ENCODE assay signal across 21 cellular contexts in the genomic region with DNA sequence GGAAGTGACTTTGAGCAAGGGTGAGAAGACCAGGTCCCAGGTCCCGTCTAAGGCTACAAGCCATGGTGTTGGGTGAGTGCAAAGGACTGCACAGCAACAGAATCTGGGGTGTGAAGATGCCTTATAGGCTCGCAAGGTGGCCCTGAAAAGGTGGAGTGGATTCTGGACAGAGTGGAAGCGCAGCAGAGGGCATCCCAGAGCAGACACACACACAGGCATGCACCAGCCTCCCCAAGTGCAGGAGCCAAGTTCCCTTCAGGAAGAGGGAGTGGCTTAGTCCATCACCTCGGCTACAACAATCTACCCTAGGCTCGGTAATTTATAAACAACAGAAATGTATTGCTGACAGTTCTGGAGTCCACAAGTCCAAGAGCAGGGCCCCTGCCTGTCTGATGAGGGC.
DNase-seq lines count a peak whose midpoint lies in the region; ATAC-seq, FAIRE-seq and TF ChIP-seq lines count a peak whose summit lies in the region.
"Had no signal": no experiment of that assay in that cellular context is flagged by ENCODE, and none has a peak within 500 bp of the region (broad histone marks: within the 10 kb centered on the region; RNA-seq: fewer than 3 reads in every experiment).

No MANE protein-coding gene starts in this region.

- H3K4me1 Mint-ChIP-seq in WTC11, result peaks cover 73% of the 10 kb centered on the region
- H3K4me1 Mint-ChIP-seq: CD4-positive, CD25-positive, alpha-beta regulatory T cell had no signal

- no peak overlapping the region for H3K27ac ChIP-seq in A549
- H3K27ac ChIP-seq: GM23248, SJCRH30 had no signal

- POLR2A ChIA-PET in A549 (lab: Yijun Ruan, JAX), result no interaction called here
- POLR2A ChIA-PET in WTC11 (lab: Charles Lee), result no interaction called here

- no peak overlapping the region for H3K4me3 ChIP-seq in A549
- H3K4me3 ChIP-seq: GM12878, GM23248, SJCRH30 had no signal

- no peak for TF ChIP-seq CTCF in A549 (IDR thresholded peaks at IDR 0.05)
- no peak for TF ChIP-seq CTCF in WTC11 (IDR thresholded peaks at IDR 0.05)

- ATAC-seq in A549, result peak; percentile 24 to 56; a peak in 3 of 6 replicates
- peak; percentile 66 for ATAC-seq in WTC11
- ATAC-seq in stimulated activated naive CD8-positive, alpha-beta T cell treated with anti-CD3 and anti-CD28 coated beads, Interleukin-15, Interleukin-2, amounts not matched to agents 100 U/mL and 50 U/mL, for 24 hours, result peak; percentile 40
- ATAC-seq: GM12878 had no signal

- no peak for TF ChIP-seq POLR2A in A549 (IDR thresholded peaks at IDR 0.05; ENCODE audit: low read length)

- no peaks in the 10 kb centered on the region for H3K9me3 ChIP-seq in A549
- H3K9me3 ChIP-seq: BE2C, Caco-2, SJCRH30 had no signal

- TF ChIP-seq RAD21 in A549 (conservative IDR thresholded peaks at IDR 0.05 in 1 of 2, IDR thresholded peaks at IDR 0.05 in 1 of 2), result no peak

- peak overlapping the region; percentile 16; the same call in 1 of the 2 replicates for H3K27ac Mint-ChIP-seq in WTC11
- H3K27ac Mint-ChIP-seq: CD4-positive, CD25-positive, alpha-beta regulatory T cell had no signal

- no peak for FAIRE-seq in A549 (lab: Jason Lieb, UNC)
- FAIRE-seq: GM12878, GM19239 had no signal

- peaks cover 9% of the 10 kb centered on the region for H3K36me3 Mint-ChIP-seq in WTC11
- H3K36me3 Mint-ChIP-seq: CD4-positive, CD25-positive, alpha-beta regulatory T cell had no signal

- DNase-seq in A549 (ENCODE audit: low read depth in 1 of 2, low spot score in 1 of 2), result no peak
- no peak for DNase-seq in WTC11 (ENCODE audit: low spot score)
- DNase-seq in left kidney (ENCODE audit: low read depth, low spot score), result peak; percentile 57
- DNase-seq in stimulated activated naive CD8-positive, alpha-beta T cell treated with anti-CD3 and anti-CD28 coated beads, Interleukin-15, Interleukin-2, amounts not matched to agents 100 U/mL and 50 U/mL, for 24 hours, result no peak
- no peak for DNase-seq in SHP77 treated with DMSO at 0.1 percent for 48 hours (lab: John Stamatoyannopoulos, UW)
- DNase-seq in GDM1 (lab: John Stamatoyannopoulos, UW), result no peak
- DNase-seq in COR-L47 (lab: John Stamatoyannopoulos, UW), result no peak
- DNase-seq: BE2C; CD4-positive, CD25-positive, alpha-beta regulatory T cell; GM23248; KG1; MV-4-11; NCI-H1694 treated with DMSO at 0.1 percent for 48 hours; NCI-H2107; NCI-H510A treated with DMSO at 0.1 percent for 48 hours; NCI-H774; RPMI8226; SJCRH30 had no signal

- WGBS in A549 (ENCODE audit: missing lambda C conversion rate), result 73% methylated on average over 3 of the region's 5 CpGs

- H3K9me3 Mint-ChIP-seq in WTC11, result peaks cover 12% of the 10 kb centered on the region

- H3K4me3 Mint-ChIP-seq in WTC11, result peak overlapping the region; percentile 11
- H3K4me3 Mint-ChIP-seq: CD4-positive, CD25-positive, alpha-beta regulatory T cell had no signal

- no peak for TF ChIP-seq EP300 in A549 (IDR thresholded peaks at IDR 0.05)

- peaks cover 20% of the 10 kb centered on the region for H3K4me1 ChIP-seq in A549
- H3K4me1 ChIP-seq: BE2C, Caco-2, SJCRH30 had no signal

- H3K27me3 Mint-ChIP-seq in WTC11 (ENCODE audit: low read depth), result no peaks in the 10 kb centered on the region

- no peak overlapping the region for H3K4me2 ChIP-seq in A549

- CTCF ChIA-PET in A549 (lab: Yijun Ruan, JAX) (no interaction called here), WTC11 (lab: Charles Lee) (no interaction called here)

TF ChIP-seq in A549, 52 proteins besides CTCF, POLR2A, EP300 and RAD21:
- TF ChIP-seq, protein P1, sequence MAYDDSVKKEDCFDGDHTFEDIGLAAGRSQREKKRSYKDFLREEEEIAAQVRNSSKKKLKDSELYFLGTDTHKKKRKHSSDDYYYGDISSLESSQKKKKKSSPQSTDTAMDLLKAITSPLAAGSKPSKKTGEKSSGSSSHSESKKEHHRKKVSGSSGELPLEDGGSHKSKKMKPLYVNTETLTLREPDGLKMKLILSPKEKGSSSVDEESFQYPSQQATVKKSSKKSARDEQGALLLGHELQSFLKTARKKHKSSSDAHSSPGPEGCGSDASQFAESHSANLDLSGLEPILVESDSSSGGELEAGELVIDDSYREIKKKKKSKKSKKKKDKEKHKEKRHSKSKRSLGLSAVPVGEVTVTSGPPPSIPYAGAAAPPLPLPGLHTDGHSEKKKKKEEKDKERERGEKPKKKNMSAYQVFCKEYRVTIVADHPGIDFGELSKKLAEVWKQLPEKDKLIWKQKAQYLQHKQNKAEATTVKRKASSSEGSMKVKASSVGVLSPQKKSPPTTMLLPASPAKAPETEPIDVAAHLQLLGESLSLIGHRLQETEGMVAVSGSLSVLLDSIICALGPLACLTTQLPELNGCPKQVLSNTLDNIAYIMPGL (CRISPR knock-in tag; IDR thresholded peaks at IDR 0.05; ENCODE audit: borderline replicate concordance), result no peak
- no peak for TF ChIP-seq MAZ (IDR thresholded peaks at IDR 0.05; ENCODE audit: borderline replicate concordance, low read depth, low read length)
- TF ChIP-seq RCOR1 (IDR thresholded peaks at IDR 0.05; ENCODE audit: low read depth, low read length), result no peak
- TF ChIP-seq HOXB5 (CRISPR knock-in tag; IDR thresholded peaks at IDR 0.05), result no peak
- no peak for TF ChIP-seq POLR2AphosphoS2 (conservative IDR thresholded peaks at IDR 0.05; ENCODE audit: low read length)
- no peak for TF ChIP-seq HEYL (CRISPR knock-in tag; IDR thresholded peaks at IDR 0.05)
- TF ChIP-seq CEBPB (IDR thresholded peaks at IDR 0.05), result no peak
TF ChIP-seq in A549: peak in this region for 0.

TF ChIP-seq in WTC11, 78 proteins besides CTCF, POLR2A, EP300 and RAD21:
- TF ChIP-seq, protein P2, sequence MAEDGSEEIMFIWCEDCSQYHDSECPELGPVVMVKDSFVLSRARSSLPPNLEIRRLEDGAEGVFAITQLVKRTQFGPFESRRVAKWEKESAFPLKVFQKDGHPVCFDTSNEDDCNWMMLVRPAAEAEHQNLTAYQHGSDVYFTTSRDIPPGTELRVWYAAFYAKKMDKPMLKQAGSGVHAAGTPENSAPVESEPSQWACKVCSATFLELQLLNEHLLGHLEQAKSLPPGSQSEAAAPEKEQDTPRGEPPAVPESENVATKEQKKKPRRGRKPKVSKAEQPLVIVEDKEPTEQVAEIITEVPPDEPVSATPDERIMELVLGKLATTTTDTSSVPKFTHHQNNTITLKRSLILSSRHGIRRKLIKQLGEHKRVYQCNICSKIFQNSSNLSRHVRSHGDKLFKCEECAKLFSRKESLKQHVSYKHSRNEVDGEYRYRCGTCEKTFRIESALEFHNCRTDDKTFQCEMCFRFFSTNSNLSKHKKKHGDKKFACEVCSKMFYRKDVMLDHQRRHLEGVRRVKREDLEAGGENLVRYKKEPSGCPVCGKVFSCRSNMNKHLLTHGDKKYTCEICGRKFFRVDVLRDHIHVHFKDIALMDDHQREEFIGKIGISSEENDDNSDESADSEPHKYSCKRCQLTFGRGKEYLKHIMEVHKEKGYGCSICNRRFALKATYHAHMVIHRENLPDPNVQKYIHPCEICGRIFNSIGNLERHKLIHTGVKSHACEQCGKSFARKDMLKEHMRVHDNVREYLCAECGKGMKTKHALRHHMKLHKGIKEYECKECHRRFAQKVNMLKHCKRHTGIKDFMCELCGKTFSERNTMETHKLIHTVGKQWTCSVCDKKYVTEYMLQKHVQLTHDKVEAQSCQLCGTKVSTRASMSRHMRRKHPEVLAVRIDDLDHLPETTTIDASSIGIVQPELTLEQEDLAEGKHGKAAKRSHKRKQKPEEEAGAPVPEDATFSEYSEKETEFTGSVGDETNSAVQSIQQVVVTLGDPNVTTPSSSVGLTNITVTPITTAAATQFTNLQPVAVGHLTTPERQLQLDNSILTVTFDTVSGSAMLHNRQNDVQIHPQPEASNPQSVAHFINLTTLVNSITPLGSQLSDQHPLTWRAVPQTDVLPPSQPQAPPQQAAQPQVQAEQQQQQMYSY (CRISPR knock-in tag; IDR thresholded peaks at IDR 0.05), result peak; percentile 97
- no peak for TF ChIP-seq OVOL2 (CRISPR knock-in tag; IDR thresholded peaks at IDR 0.05; ENCODE audit: borderline replicate concordance)
- TF ChIP-seq JAZF1 (CRISPR knock-in tag; IDR thresholded peaks at IDR 0.05), result no peak
- TF ChIP-seq EMX1 (CRISPR knock-in tag; IDR thresholded peaks at IDR 0.05), result no peak
- TF ChIP-seq, protein P3, sequence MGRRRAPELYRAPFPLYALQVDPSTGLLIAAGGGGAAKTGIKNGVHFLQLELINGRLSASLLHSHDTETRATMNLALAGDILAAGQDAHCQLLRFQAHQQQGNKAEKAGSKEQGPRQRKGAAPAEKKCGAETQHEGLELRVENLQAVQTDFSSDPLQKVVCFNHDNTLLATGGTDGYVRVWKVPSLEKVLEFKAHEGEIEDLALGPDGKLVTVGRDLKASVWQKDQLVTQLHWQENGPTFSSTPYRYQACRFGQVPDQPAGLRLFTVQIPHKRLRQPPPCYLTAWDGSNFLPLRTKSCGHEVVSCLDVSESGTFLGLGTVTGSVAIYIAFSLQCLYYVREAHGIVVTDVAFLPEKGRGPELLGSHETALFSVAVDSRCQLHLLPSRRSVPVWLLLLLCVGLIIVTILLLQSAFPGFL (CRISPR knock-in tag; IDR thresholded peaks at IDR 0.05; ENCODE audit: borderline replicate concordance), result no peak
TF ChIP-seq in WTC11: peak in this region for 1.
